ENCODE assay signal across 14 cellular contexts in the genomic region with DNA sequence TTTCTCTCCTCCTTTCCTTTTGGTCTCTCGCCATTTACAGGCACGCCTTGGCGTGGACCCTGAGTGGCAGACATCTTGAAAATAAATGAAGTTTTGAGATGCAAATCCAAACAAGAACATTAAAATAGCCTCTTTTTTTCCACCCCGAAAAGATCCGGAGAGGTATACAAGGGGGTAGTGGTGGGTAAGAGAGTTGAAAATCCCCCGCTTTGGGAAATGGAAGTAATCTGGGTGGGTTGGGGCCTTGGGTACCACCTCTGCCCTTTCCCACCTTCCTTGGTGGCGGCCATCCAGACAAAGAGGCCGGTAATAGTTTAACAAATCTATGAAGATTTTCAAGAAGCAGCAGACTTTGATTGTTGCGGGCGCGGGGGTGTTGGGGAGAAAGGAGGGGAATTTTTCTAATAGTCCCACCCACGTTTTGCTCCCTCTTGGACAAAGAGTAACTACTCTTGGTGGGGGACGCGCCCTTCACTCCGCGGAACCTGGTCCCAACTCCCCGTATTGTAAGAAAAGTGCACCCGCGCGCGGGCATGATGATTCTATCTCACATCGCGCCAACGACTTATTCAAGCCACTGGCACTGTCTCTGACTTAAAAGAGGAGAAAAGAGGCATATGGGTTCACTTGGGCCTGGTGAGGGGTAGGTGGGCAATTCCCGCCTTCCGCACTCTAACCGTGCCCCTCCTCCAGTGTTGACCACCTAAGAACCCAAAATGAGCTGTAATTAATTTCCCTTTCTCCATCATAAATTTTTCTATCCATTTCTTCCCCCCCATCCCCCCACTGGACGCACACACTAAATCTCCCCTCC. TPM values are rescaled to one million over a fixed set of nuclear protein-coding genes. Genes with fewer than 3 reads are reported as not detected.
DNase-seq lines count a peak whose midpoint lies in the region; ATAC-seq and TF ChIP-seq lines count a peak whose summit lies in the region.
"Had no signal": no experiment of that assay in that cellular context is flagged by ENCODE, and none has a peak within 500 bp of the region (broad histone marks: within the 10 kb centered on the region; RNA-seq: fewer than 3 reads in every experiment).

No MANE protein-coding gene starts in this region.

- H3K4ac ChIP-seq in IMR-90 (ENCODE audit: low read depth, low read length), result no peak overlapping the region

- in situ Hi-C loops in IMR-90 (cut with MboI; ENCODE audit: low sequenced_read_pairs), result loop anchor here (25.0 kb wide), 1 partner anchor 944 kb away; no protein-coding TSS in a partner anchor

- H2BK120ac ChIP-seq in IMR-90 (ENCODE audit: low read depth, low read length), result no peak overlapping the region

- BruUV-seq in IMR-90 (replicated peaks; lab: Mats Ljungman, UMichigan), result no TSS peak

- H3K36me3 Mint-ChIP-seq in activated naive CD8-positive, alpha-beta T cell treated with anti-CD3 and anti-CD28 coated beads, Interleukin-2, amount 50 U/mL, for 24 hours (ENCODE audit: low read depth), result peaks cover 11% of the 10 kb centered on the region
- H3K36me3 Mint-ChIP-seq in nephron progenitor cell (ENCODE audit: low read depth), result no peaks in the 10 kb centered on the region

- H4K8ac ChIP-seq in IMR-90 (ENCODE audit: low read depth in 2 of 2, low read length in 2 of 2), result no peak overlapping the region

- no peak for ATAC-seq in SK-N-SH treated with all-trans-retinoic acid at 6 μM for 48 hours
- ATAC-seq in IMR-90 (ENCODE audit: low read depth), result no peak
- no peak for ATAC-seq in activated naive CD8-positive, alpha-beta T cell treated with anti-CD3 and anti-CD28 coated beads, Interleukin-2, amount 50 U/mL, for 24 hours
- ATAC-seq in left ventricle myocardium superior, result no peak
- ATAC-seq in GM21825 (IDR thresholded peaks at IDR 0.05; ENCODE audit: unreplicated experiment), result no peak

- no peak for TF ChIP-seq POLR2A in IMR-90 (IDR thresholded peaks at IDR 0.05; ENCODE audit: low read depth, low read length)

- POLR2A ChIA-PET in SK-N-SH (lab: Yijun Ruan, JAX) (no interaction called here), IMR-90 (lab: Charles Lee; ENCODE audit: unreplicated experiment) (no interaction called here)

- H3K79me1 ChIP-seq in IMR-90 (ENCODE audit: low read depth in 1 of 2, low read length in 2 of 2), result no peaks in the 10 kb centered on the region

- no peaks in the 10 kb centered on the region for H3K9me2 ChIP-seq in SK-N-SH

- dilution Hi-C loops in IMR-90 (cut with HindIII; ENCODE audit: low sequenced_read_pairs, unreplicated experiment), result no loop called here

- H3K4me3 ChIP-seq in SK-N-SH (ENCODE audit: low read depth in 2 of 2, low read length in 1 of 2), result no peak overlapping the region
- no peak overlapping the region for H3K4me3 ChIP-seq in IMR-90 (ENCODE audit: insufficient read depth, low read depth, low read length)

- H3K9me1 ChIP-seq in IMR-90 (ENCODE audit: insufficient read depth, low read length), result no peaks in the 10 kb centered on the region

- H4K5ac ChIP-seq in IMR-90 (ENCODE audit: low read depth, low read length), result no peak overlapping the region

- 0 out of 2 replicates have a peak overlapping the region, but pooled peaks have one; percentile 50 for H3K23ac ChIP-seq in IMR-90 (ENCODE audit: low read depth, low read length)

- H2BK15ac ChIP-seq in IMR-90 (ENCODE audit: low read depth, low read length), result no peak overlapping the region

- no peak for TF ChIP-seq EP300 in SK-N-SH (IDR thresholded peaks at IDR 0.05; ENCODE audit: borderline replicate concordance in 1 of 2, low read depth in 1 of 2, low read length in 1 of 2)

- H2AK9ac ChIP-seq in IMR-90 (replicated peaks; ENCODE audit: low read depth, low read length, poor library complexity), result no peak overlapping the region

- no peak overlapping the region for H2BK20ac ChIP-seq in IMR-90 (ENCODE audit: low read depth, low read length)

- 31% methylated on average over 26 of the region's 28 CpGs for WGBS in SK-N-SH (ENCODE audit: low lambda C conversion rate)
- 6% methylated on average over 6 of the region's 28 CpGs; no CpG with 5 or more reads in 1 of the 2 experiments for WGBS in IMR-90 (ENCODE audit: extremely low coverage in 2 of 2, insufficient read length in 1 of 2), 2 experiments

- peaks cover 9% of the 10 kb centered on the region for H3K9me3 Mint-ChIP-seq in activated naive CD8-positive, alpha-beta T cell treated with anti-CD3 and anti-CD28 coated beads, Interleukin-2, amount 50 U/mL, for 24 hours
- H3K9me3 Mint-ChIP-seq in nephron progenitor cell, result peaks cover 17% of the 10 kb centered on the region

- no peak overlapping the region for H3K18ac ChIP-seq in IMR-90 (ENCODE audit: low read depth, low read length)

- no peaks in the 10 kb centered on the region for H3F3A ChIP-seq in SK-N-SH (replicated peaks; ENCODE audit: insufficient read depth)

- H3K9me3 ChIP-seq in SK-N-SH (no peaks in the 10 kb centered on the region), IMR-90 (ENCODE audit: control insufficient read depth, insufficient read depth, low read length) (peaks cover 31% of the 10 kb centered on the region)
- H3K9me3 ChIP-seq: transverse colon had no signal

- H3K27me3 Mint-ChIP-seq in activated naive CD8-positive, alpha-beta T cell treated with anti-CD3 and anti-CD28 coated beads, Interleukin-2, amount 50 U/mL, for 24 hours, result peaks cover 72% of the 10 kb centered on the region
- peaks cover 99% of the 10 kb centered on the region for H3K27me3 Mint-ChIP-seq in nephron progenitor cell (ENCODE audit: low read depth, poor library complexity)

- peaks cover 37% of the 10 kb centered on the region for H3K4me1 Mint-ChIP-seq in activated naive CD8-positive, alpha-beta T cell treated with anti-CD3 and anti-CD28 coated beads, Interleukin-2, amount 50 U/mL, for 24 hours
- peaks cover 17% of the 10 kb centered on the region for H3K4me1 Mint-ChIP-seq in nephron progenitor cell

- H3K56ac ChIP-seq in IMR-90 (ENCODE audit: extremely low read depth, insufficient read depth, low read length), result no peak overlapping the region

- TF ChIP-seq CTCF in SK-N-SH (IDR thresholded peaks at IDR 0.05) (no peak), IMR-90 (conservative IDR thresholded peaks at IDR 0.05; ENCODE audit: low read depth, low read length) (no peak), nephron progenitor cell (IDR thresholded peaks at IDR 0.05) (no peak)

- H2BK5ac ChIP-seq in IMR-90 (ENCODE audit: low read depth, low read length, poor library complexity, severe bottlenecking), result no peak overlapping the region

- TF ChIP-seq RAD21 in SK-N-SH (IDR thresholded peaks at IDR 0.05; ENCODE audit: low read length), result no peak
- no peak for TF ChIP-seq RAD21 in IMR-90 (IDR thresholded peaks at IDR 0.05; ENCODE audit: low read length)

- H4K91ac ChIP-seq in IMR-90 (ENCODE audit: insufficient read depth, low read depth, low read length), result no peak overlapping the region

- H3K27ac ChIP-seq in SK-N-SH (ENCODE audit: low read depth in 2 of 2, low read length in 1 of 2) (no peak overlapping the region), IMR-90 (ENCODE audit: insufficient read depth, low read length) (no peak overlapping the region)
- H3K27ac ChIP-seq: transverse colon had no signal

- no peak overlapping the region for H3K14ac ChIP-seq in IMR-90 (replicated peaks; ENCODE audit: low read depth, low read length)

- H3K36me3 ChIP-seq in SK-N-SH (replicated peaks in 1 of 2; ENCODE audit: control insufficient read depth in 1 of 2, insufficient read depth in 2 of 2, low read length in 1 of 2) (no peaks in the 10 kb centered on the region), IMR-90 (ENCODE audit: control insufficient read depth, insufficient read depth, low read length) (no peaks in the 10 kb centered on the region)
- H3K36me3 ChIP-seq: esophagus squamous epithelium, transverse colon had no signal

- no peak overlapping the region for H2AK5ac ChIP-seq in IMR-90 (ENCODE audit: low read depth, low read length)

- H4K20me1 ChIP-seq in SK-N-SH (ENCODE audit: insufficient read depth) (no peaks in the 10 kb centered on the region), IMR-90 (ENCODE audit: insufficient read depth, low read length) (0 out of 2 replicates have a peak, but pooled peaks cover 5% of the 10 kb centered on the region)

- H3K9ac ChIP-seq in SK-N-SH (no peak overlapping the region), IMR-90 (ENCODE audit: low read depth, low read length) (no peak overlapping the region)

- CTCF ChIA-PET in SK-N-SH (lab: Yijun Ruan, JAX) (interaction anchor here (2.3 to 9.8 kb wide), 2 partner anchors 11 to 220 kb away, joined by 11 to 86 read pairs; no protein-coding TSS in a partner anchor), IMR-90 (lab: Yijun Ruan, JAX) (no interaction called here)

- H3K4me1 ChIP-seq in SK-N-SH (ENCODE audit: control insufficient read depth in 1 of 2, insufficient read depth in 2 of 2, low read depth in 1 of 2, low read length in 1 of 2) (peaks cover 4 to 7% of the 10 kb centered on the region in 2 experiments; a peak in 2 of 4 replicates), IMR-90 (ENCODE audit: control insufficient read depth, insufficient read depth, low read length) (no peaks in the 10 kb centered on the region)

- H3K4me3 Mint-ChIP-seq in activated naive CD8-positive, alpha-beta T cell treated with anti-CD3 and anti-CD28 coated beads, Interleukin-2, amount 50 U/mL, for 24 hours, result peak overlapping the region; percentile 65
- H3K4me3 Mint-ChIP-seq in nephron progenitor cell, result peak overlapping the region; percentile 76

- 0 out of 2 replicates have a peak overlapping the region, but pooled peaks have one; percentile 31 for H3K4me2 ChIP-seq in SK-N-SH
- no peak overlapping the region for H3K4me2 ChIP-seq in IMR-90 (ENCODE audit: low read depth, low read length)

- DNase-seq in SK-N-SH (peak; percentile 36), IMR-90 (no peak), nephron progenitor cell (no peak), dedifferentiated amniotic fluid mesenchymal stem cell (ENCODE audit: extremely low spot score) (no peak), left ventricle myocardium superior (no peak)
- DNase-seq in activated naive CD8-positive, alpha-beta T cell treated with anti-CD3 and anti-CD28 coated beads, Interleukin-2, amount 50 U/mL, for 24 hours, result no peak
- DNase-seq: ACHN, activated gamma-delta T cell, esophagus squamous epithelium, NCI-H2107, transverse colon had no signal

- H3K79me2 ChIP-seq in SK-N-SH (ENCODE audit: insufficient read depth), result no peaks in the 10 kb centered on the region

- intact Hi-C loops in IMR-90 (cut with micrococcal nuclease) (no loop called here), left ventricle myocardium superior (cut with micrococcal nuclease) (no loop called here)

- no peak overlapping the region for H2AFZ ChIP-seq in SK-N-SH (ENCODE audit: low read depth)
- H2AFZ ChIP-seq in IMR-90 (replicated peaks; ENCODE audit: low read length, poor library complexity), result no peak overlapping the region

- H3K27ac Mint-ChIP-seq in activated naive CD8-positive, alpha-beta T cell treated with anti-CD3 and anti-CD28 coated beads, Interleukin-2, amount 50 U/mL, for 24 hours, result no peak overlapping the region
- H3K27ac Mint-ChIP-seq in nephron progenitor cell, result no peak overlapping the region

- H3K27me3 ChIP-seq in SK-N-SH (ENCODE audit: insufficient read depth), result peaks cover 94% of the 10 kb centered on the region
- peaks cover 81% of the 10 kb centered on the region for H3K27me3 ChIP-seq in IMR-90 (ENCODE audit: control insufficient read depth, insufficient read depth, low read length)

RNA-seq across cellular contexts. Expression of gene FOXD3, which starts 3.9 kb away (rescaled TPM):
- not detected in 2 replicates for polyA plus RNA-seq in SK-N-SH (2012; rRNA removed)
- polyA plus RNA-seq in SK-N-SH (2012; cell fraction: cytosol; rRNA removed), result not detected in 2 replicates
- not detected in 2 replicates for polyA plus RNA-seq in SK-N-SH (2012; cell fraction: nucleus; rRNA removed)
- not detected in 2 replicates for total RNA-seq in IMR-90 (2012; rRNA removed)
- polyA plus RNA-seq in IMR-90 (2012; rRNA removed), result not detected in 2 replicates
- polyA plus RNA-seq in IMR-90 (2012; cell fraction: cytosol; rRNA removed), result not detected in 2 replicates
- polyA plus RNA-seq in IMR-90 (2012; cell fraction: nucleus; rRNA removed; ENCODE audit: low replicate concordance), result not detected in 2 replicates
- 0.32 TPM for total RNA-seq in left ventricle myocardium superior
- total RNA-seq: LHCN-M2 had no signal

RNA-seq across cellular contexts. Expression of gene ALG6, which starts 49.0 kb away (rescaled TPM):
- polyA plus RNA-seq in SK-N-SH (2012; rRNA removed) (3.8 and 5.7 TPM in 2 replicates), IMR-90 (2012; rRNA removed) (4.2 and 6.5 TPM in 2 replicates)
- 5.2 and 6.1 TPM in 2 replicates for polyA plus RNA-seq in SK-N-SH (2012; cell fraction: cytosol; rRNA removed)
- 3.9 and 10.3 TPM in 2 replicates for polyA plus RNA-seq in SK-N-SH (2012; cell fraction: nucleus; rRNA removed)
- total RNA-seq in IMR-90 (2012; rRNA removed) (4.8 and 12.2 TPM in 2 replicates), left ventricle myocardium superior (4.0 TPM)
- 0.68 and 0.77 TPM in 2 replicates for polyA plus RNA-seq in IMR-90 (2012; cell fraction: cytosol; rRNA removed)
- 0.74 and 11.6 TPM in 2 replicates for polyA plus RNA-seq in IMR-90 (2012; cell fraction: nucleus; rRNA removed; ENCODE audit: low replicate concordance)
